1 cellular context compared by ENCODE assay signal in the genomic region with DNA sequence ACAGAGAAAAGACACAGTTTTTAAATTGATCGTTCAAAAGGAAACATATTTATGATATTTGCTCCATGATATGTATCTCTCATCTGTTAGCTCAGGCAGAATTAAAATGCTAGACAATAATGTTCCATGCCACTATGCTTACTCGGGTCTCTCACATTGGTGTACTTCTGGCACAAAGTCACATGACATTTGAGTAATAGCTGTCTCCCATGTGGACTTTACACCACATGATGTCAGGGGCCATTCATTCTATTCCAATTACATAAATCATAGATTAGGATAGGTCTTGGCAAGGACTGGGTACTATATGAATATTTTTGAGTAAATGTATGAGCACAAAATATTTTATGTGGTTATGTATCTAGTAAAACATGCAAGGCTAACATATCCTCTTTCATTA.
TF ChIP-seq lines count a peak whose summit lies in the region.

No MANE protein-coding gene starts in this region.

TF ChIP-seq in SK-N-SH, 30 proteins besides CTCF, POLR2A, EP300 and RAD21 (continued from another document):
- TF ChIP-seq, protein P1, sequence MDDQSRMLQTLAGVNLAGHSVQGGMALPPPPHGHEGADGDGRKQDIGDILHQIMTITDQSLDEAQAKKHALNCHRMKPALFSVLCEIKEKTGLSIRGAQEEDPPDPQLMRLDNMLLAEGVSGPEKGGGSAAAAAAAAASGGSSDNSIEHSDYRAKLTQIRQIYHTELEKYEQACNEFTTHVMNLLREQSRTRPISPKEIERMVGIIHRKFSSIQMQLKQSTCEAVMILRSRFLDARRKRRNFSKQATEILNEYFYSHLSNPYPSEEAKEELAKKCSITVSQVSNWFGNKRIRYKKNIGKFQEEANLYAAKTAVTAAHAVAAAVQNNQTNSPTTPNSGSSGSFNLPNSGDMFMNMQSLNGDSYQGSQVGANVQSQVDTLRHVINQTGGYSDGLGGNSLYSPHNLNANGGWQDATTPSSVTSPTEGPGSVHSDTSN (IDR thresholded peaks at IDR 0.05), result peak; percentile 53
